Comparison of ENCODE assay signal across 20 cellular contexts in the genomic region with DNA sequence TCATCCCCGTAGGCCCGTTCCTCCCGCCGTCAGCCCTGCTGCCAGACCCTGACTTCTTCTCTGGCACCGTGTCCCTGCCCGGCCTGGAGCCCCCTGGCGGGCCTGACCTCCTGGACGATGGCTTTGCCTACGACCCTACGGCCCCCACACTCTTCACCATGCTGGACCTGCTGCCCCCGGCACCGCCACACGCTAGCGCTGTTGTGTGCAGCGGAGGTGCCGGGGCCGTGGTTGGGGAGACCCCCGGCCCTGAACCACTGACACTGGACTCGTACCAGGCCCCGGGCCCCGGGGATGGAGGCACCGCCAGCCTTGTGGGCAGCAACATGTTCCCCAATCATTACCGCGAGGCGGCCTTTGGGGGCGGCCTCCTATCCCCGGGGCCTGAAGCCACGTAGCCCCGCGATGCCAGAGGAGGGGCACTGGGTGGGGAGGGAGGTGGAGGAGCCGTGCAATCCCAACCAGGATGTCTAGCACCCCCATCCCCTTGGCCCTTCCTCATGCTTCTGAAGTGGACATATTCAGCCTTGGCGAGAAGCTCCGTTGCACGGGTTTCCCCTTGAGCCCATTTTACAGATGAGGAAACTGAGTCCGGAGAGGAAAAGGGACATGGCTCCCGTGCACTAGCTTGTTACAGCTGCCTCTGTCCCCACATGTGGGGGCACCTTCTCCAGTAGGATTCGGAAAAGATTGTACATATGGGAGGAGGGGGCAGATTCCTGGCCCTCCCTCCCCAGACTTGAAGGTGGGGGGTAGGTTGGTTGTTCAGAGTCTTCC. TPM values are rescaled to one million over a fixed set of nuclear protein-coding genes. Genes with fewer than 3 reads are reported as not detected.
DNase-seq lines count a peak whose midpoint lies in the region; ATAC-seq, FAIRE-seq and TF ChIP-seq lines count a peak whose summit lies in the region.
"Had no signal": no experiment of that assay in that cellular context is flagged by ENCODE, and none has a peak within 500 bp of the region (broad histone marks: within the 10 kb centered on the region; RNA-seq: fewer than 3 reads in every experiment).

No MANE protein-coding gene starts in this region.

- TF ChIP-seq POLR2A in A549 (IDR thresholded peaks at IDR 0.05; ENCODE audit: low read length) = no peak

- peaks cover 67% of the 10 kb centered on the region for H3K36me3 Mint-ChIP-seq in CD4-positive, alpha-beta T cell (ENCODE audit: low read depth)
- peaks cover 38% of the 10 kb centered on the region for H3K36me3 Mint-ChIP-seq in activated CD8-positive, alpha-beta T cell treated with anti-CD3 and anti-CD28 coated beads, Interleukin-2, amount 10 ng/mL, durations not matched to agents 7 days and 5 days (ENCODE audit: low read depth)
- peaks cover 5 to 36% of the 10 kb centered on the region in 2 donors for H3K36me3 Mint-ChIP-seq in naive B cell

- no peak overlapping the region for H3K4me3 ChIP-seq in A549

- no peak overlapping the region for H3K27ac ChIP-seq in A549
- no peak overlapping the region for H3K27ac ChIP-seq in CD4-positive, alpha-beta T cell (ENCODE audit: low read depth, low read length)

- CTCF ChIA-PET in A549 (lab: Yijun Ruan, JAX) = interaction anchor here (0.6 to 10.8 kb wide), 4 partner anchors 16 to 448 kb away, joined by 3 to 152 read pairs (median 4); no protein-coding TSS in a partner anchor
- CTCF ChIA-PET in CD4-positive, alpha-beta T cell (lab: Charles Lee) = interaction anchor here (0.6 to 1.5 kb wide), 2 partner anchors 21 to 427 kb away, joined by 3 to 6 read pairs; no protein-coding TSS in a partner anchor
- CTCF ChIA-PET in activated CD8-positive, alpha-beta T cell treated with anti-CD3 and anti-CD28 coated beads, Interleukin-2, amount 10 ng/mL, durations not matched to agents 7 days and 5 days (lab: Charles Lee) = interaction anchor here (2.0 to 2.8 kb wide), 3 partner anchors 21 to 83 kb away, joined by 5 to 24 read pairs (median 13); a partner anchor contains a TSS

- no peak for TF ChIP-seq EP300 in A549 (IDR thresholded peaks at IDR 0.05)

- TF ChIP-seq RAD21 in A549 (conservative IDR thresholded peaks at IDR 0.05 in 1 of 2, IDR thresholded peaks at IDR 0.05 in 1 of 2) = no peak

- peak overlapping the region; percentile 67 for H3K27ac Mint-ChIP-seq in CD4-positive, alpha-beta T cell
- peak overlapping the region; percentile 63 for H3K27ac Mint-ChIP-seq in activated CD8-positive, alpha-beta T cell treated with anti-CD3 and anti-CD28 coated beads, Interleukin-2, amount 10 ng/mL, durations not matched to agents 7 days and 5 days
- H3K27ac Mint-ChIP-seq in naive B cell = peak overlapping the region in 2 of 6 donors; percentile 38 to 92

- intact Hi-C loops in CD4-positive, alpha-beta T cell (cut with DNase I, micrococcal nuclease) = loop anchor here in 1 of 2 experiments (2.0 kb wide), 2 partner anchors 41 to 143 kb away; a partner anchor contains a TSS

- peaks cover 11% of the 10 kb centered on the region for H3K4me1 ChIP-seq in A549

- no peaks in the 10 kb centered on the region for H3K9me3 ChIP-seq in A549
- H3K9me3 ChIP-seq in CD4-positive, alpha-beta T cell (ENCODE audit: control insufficient read depth, low read length) = no peaks in the 10 kb centered on the region
- H3K9me3 ChIP-seq: uterus had no signal

- no peaks in the 10 kb centered on the region for H3K27me3 ChIP-seq in CD4-positive, alpha-beta T cell (ENCODE audit: control insufficient read depth, insufficient read depth, low read length)
- H3K27me3 ChIP-seq: uterus had no signal

- WGBS in A549 (ENCODE audit: missing lambda C conversion rate) = 93% methylated on average over 33 of the region's 37 CpGs

- H3K4me1 Mint-ChIP-seq in CD4-positive, alpha-beta T cell (ENCODE audit: low read depth) = peaks cover 34% of the 10 kb centered on the region
- H3K4me1 Mint-ChIP-seq in activated CD8-positive, alpha-beta T cell treated with anti-CD3 and anti-CD28 coated beads, Interleukin-2, amount 10 ng/mL, durations not matched to agents 7 days and 5 days (ENCODE audit: low read depth) = peaks cover 28% of the 10 kb centered on the region
- peaks cover 34 to 41% (median 40%) of the 10 kb centered on the region in 3 donors for H3K4me1 Mint-ChIP-seq in naive B cell

- no peak for TF ChIP-seq CTCF in A549 (IDR thresholded peaks at IDR 0.05)
- no peak for TF ChIP-seq CTCF in CD4-positive, alpha-beta T cell (IDR thresholded peaks at IDR 0.05)

- H3K4me2 ChIP-seq in A549 = no peak overlapping the region

- peak overlapping the region; percentile 70 for H3K4me3 Mint-ChIP-seq in CD4-positive, alpha-beta T cell
- H3K4me3 Mint-ChIP-seq in activated CD8-positive, alpha-beta T cell treated with anti-CD3 and anti-CD28 coated beads, Interleukin-2, amount 10 ng/mL, durations not matched to agents 7 days and 5 days = peak overlapping the region; percentile 51
- H3K4me3 Mint-ChIP-seq in naive B cell = peak overlapping the region; percentile 38 to 100 (median 83)

- no peaks in the 10 kb centered on the region for H3K27me3 Mint-ChIP-seq in CD4-positive, alpha-beta T cell
- no peaks in the 10 kb centered on the region for H3K27me3 Mint-ChIP-seq in activated CD8-positive, alpha-beta T cell treated with anti-CD3 and anti-CD28 coated beads, Interleukin-2, amount 10 ng/mL, durations not matched to agents 7 days and 5 days (ENCODE audit: low read depth)
- no peaks in the 10 kb centered on the region for H3K27me3 Mint-ChIP-seq in naive B cell

- no peak for ATAC-seq in A549
- no peak for ATAC-seq in CD4-positive, alpha-beta T cell (ENCODE audit: poor library complexity)
- ATAC-seq in activated CD8-positive, alpha-beta T cell treated with anti-CD3 and anti-CD28 coated beads, Interleukin-2, amount 10 ng/mL, durations not matched to agents 7 days and 5 days = no peak
- ATAC-seq in naive B cell (ENCODE audit: low read depth in 2 of 2) = no peak
- no peak for ATAC-seq in HG03565 (IDR thresholded peaks at IDR 0.05; ENCODE audit: unreplicated experiment)
- ATAC-seq in esophagus mucosa = no peak
- ATAC-seq in GM18907 (IDR thresholded peaks at IDR 0.05; ENCODE audit: unreplicated experiment) = no peak
- no peak for ATAC-seq in HG02610 (IDR thresholded peaks at IDR 0.05; ENCODE audit: unreplicated experiment)

- DNase-seq in A549 (ENCODE audit: low read depth in 1 of 2, low spot score in 1 of 2) (no peak), naive B cell (no peak)
- no peak for DNase-seq in CD4-positive, alpha-beta T cell
- DNase-seq in activated CD8-positive, alpha-beta T cell treated with anti-CD3 and anti-CD28 coated beads, Interleukin-2, amount 10 ng/mL, durations not matched to agents 7 days and 5 days = no peak
- DNase-seq: activated CD4-positive, CD25-positive, alpha-beta regulatory T cell treated with anti-CD3 and anti-CD28 coated beads, Interleukin-2, amount 50 U/mL, for 72 hours; activated gamma-delta T cell treated with Interleukin-2 at 50 U/mL for 16 hours; KG1; NCI-H1436; NCI-H510A; OCI-M1; stimulated activated CD8-positive, alpha-beta memory T cell treated with anti-CD3 and anti-CD28 coated beads, Interleukin-4, amount 100 ng/mL, for 48 hours; uterus had no signal

- no peaks in the 10 kb centered on the region for H3K9me3 Mint-ChIP-seq in CD4-positive, alpha-beta T cell
- H3K9me3 Mint-ChIP-seq in activated CD8-positive, alpha-beta T cell treated with anti-CD3 and anti-CD28 coated beads, Interleukin-2, amount 10 ng/mL, durations not matched to agents 7 days and 5 days (ENCODE audit: insufficient read depth) = no peaks in the 10 kb centered on the region
- H3K9me3 Mint-ChIP-seq in naive B cell = peaks cover 0 to 4% (median 0%) of the 10 kb centered on the region in 7 donors

- POLR2A ChIA-PET in A549 (lab: Yijun Ruan, JAX) = interaction anchor here (1.1 to 2.3 kb wide), 4 partner anchors 31 to 83 kb away, joined by 3 to 12 read pairs (median 6); a partner anchor contains a TSS
- POLR2A ChIA-PET in CD4-positive, alpha-beta T cell (lab: Charles Lee) = interaction anchor here (0.7 to 3.3 kb wide), 5 partner anchors 11 to 65 kb away, joined by 3 to 24 read pairs (median 5); a partner anchor contains a TSS
- POLR2A ChIA-PET in activated CD8-positive, alpha-beta T cell treated with anti-CD3 and anti-CD28 coated beads, Interleukin-2, amount 10 ng/mL, durations not matched to agents 7 days and 5 days (lab: Charles Lee) = interaction anchor here (2.7 kb wide), 1 partner anchor 37 kb away, joined by 26 read pairs; a partner anchor contains a TSS

- FAIRE-seq in A549 (lab: Jason Lieb, UNC) = no peak
- FAIRE-seq: endothelial cell of umbilical vein, G401.6, GM19239, islet of Langerhans had no signal

RNA-seq across cellular contexts. Expression of a gene that starts 1.3 kb away (rescaled TPM):
- polyA plus RNA-seq in A549 (2011; rRNA removed) (30.7 and 39.0 TPM in 2 replicates), A549 (2017; fragmentation: RNase III; extraction: RNeasy Plus Mini Kit Qiagen cat#74134 plus additional on column Dnase treatment) (74.8 to 93.7 TPM (median 86.4 TPM) in 3 replicates), naive B cell (ENCODE audit: low read depth in 6 of 6) (10 to 100 TPM in 2 of 6 donors, 1 to 10 TPM in 4; 6.5 to 30.2 (median 9.7) TPM)
- polyA plus RNA-seq in A549 (2012; cell fraction: cytosol; rRNA removed) = 38.3 and 40.7 TPM in 2 replicates
- polyA plus RNA-seq in A549 (2012; cell fraction: nucleus; rRNA removed) = 229 and 279 TPM in 2 replicates
- polyA minus RNA-seq in A549 (2011; rRNA and poly(A)+ RNA removed) = 36.0 and 38.2 TPM in 2 replicates
- total RNA-seq in CD4-positive, alpha-beta T cell = 100 to 1,000 TPM; 152 to 154 TPM
- 10 to 100 TPM; 82.5 to 94.5 TPM for total RNA-seq in activated CD8-positive, alpha-beta T cell treated with anti-CD3 and anti-CD28 coated beads, Interleukin-2, amount 10 ng/mL, durations not matched to agents 7 days and 5 days
- 30.8 TPM for total RNA-seq in esophagus mucosa

RNA-seq across cellular contexts. Expression of a gene that starts 36.3 kb away (rescaled TPM):
- polyA plus RNA-seq in A549 (2011; rRNA removed) (7.5 and 8.1 TPM in 2 replicates), A549 (2017; fragmentation: RNase III; extraction: RNeasy Plus Mini Kit Qiagen cat#74134 plus additional on column Dnase treatment) (9.6 to 15.1 TPM (median 9.6 TPM) in 3 replicates), naive B cell (ENCODE audit: low read depth in 6 of 6) (10 to 100 TPM; 29.8 to 72.6 (median 64.7) TPM)
- 21.2 and 28.8 TPM in 2 replicates for polyA plus RNA-seq in A549 (2012; cell fraction: cytosol; rRNA removed)
- polyA plus RNA-seq in A549 (2012; cell fraction: nucleus; rRNA removed) = 35.3 and 41.2 TPM in 2 replicates
- 9.0 and 11.3 TPM in 2 replicates for polyA minus RNA-seq in A549 (2011; rRNA and poly(A)+ RNA removed)
- 10 to 100 TPM; 91.6 to 92.5 TPM for total RNA-seq in CD4-positive, alpha-beta T cell
- total RNA-seq in activated CD8-positive, alpha-beta T cell treated with anti-CD3 and anti-CD28 coated beads, Interleukin-2, amount 10 ng/mL, durations not matched to agents 7 days and 5 days = 10 to 100 TPM in 1 of 2 experiments, 1 to 10 TPM in 1; 8.7 to 10.2 TPM
- 6.6 TPM for total RNA-seq in esophagus mucosa

RNA-seq across cellular contexts. Expression of a gene that starts 38.7 kb away (rescaled TPM):
- 0.25 and 0.34 TPM in 2 replicates for polyA plus RNA-seq in A549 (2011; rRNA removed)
- polyA plus RNA-seq in A549 (2012; cell fraction: cytosol; rRNA removed) = 2.7 and 3.7 TPM in 2 replicates
- polyA plus RNA-seq in A549 (2012; cell fraction: nucleus; rRNA removed) = 4.6 and 8.2 TPM in 2 replicates
- polyA plus RNA-seq in A549 (2017; fragmentation: RNase III; extraction: RNeasy Plus Mini Kit Qiagen cat#74134 plus additional on column Dnase treatment) = 2.7 to 3.6 TPM (median 3.4 TPM) in 3 replicates
- 0.50 and 0.73 TPM in 2 replicates for polyA minus RNA-seq in A549 (2011; rRNA and poly(A)+ RNA removed)
- total RNA-seq in CD4-positive, alpha-beta T cell = 1 to 10 TPM; 2.0 to 2.4 TPM
- total RNA-seq in activated CD8-positive, alpha-beta T cell treated with anti-CD3 and anti-CD28 coated beads, Interleukin-2, amount 10 ng/mL, durations not matched to agents 7 days and 5 days = 1 to 10 TPM; 6.2 to 6.3 TPM
- polyA plus RNA-seq in naive B cell (ENCODE audit: low read depth in 6 of 6) = 10 to 100 TPM in 5 of 6 donors, 1 to 10 TPM in 1; 7.2 to 35.9 (median 13.7) TPM
- total RNA-seq in esophagus mucosa = 8.1 TPM

RNA-seq across cellular contexts. Expression of a gene that starts 41.5 kb away (rescaled TPM):
- polyA plus RNA-seq in A549 (2011; rRNA removed) (42.2 and 49.2 TPM in 2 replicates), A549 (2017; fragmentation: RNase III; extraction: RNeasy Plus Mini Kit Qiagen cat#74134 plus additional on column Dnase treatment) (75.3 to 86.0 TPM (median 79.4 TPM) in 3 replicates), naive B cell (ENCODE audit: low read depth in 6 of 6) (100 to 1,000 TPM in 4 of 6 donors, 10 to 100 TPM in 2; 86.8 to 138 (median 102) TPM)
- 86.7 and 115 TPM in 2 replicates for polyA plus RNA-seq in A549 (2012; cell fraction: cytosol; rRNA removed)
- polyA plus RNA-seq in A549 (2012; cell fraction: nucleus; rRNA removed) = 97.2 and 109 TPM in 2 replicates
- 23.2 and 33.1 TPM in 2 replicates for polyA minus RNA-seq in A549 (2011; rRNA and poly(A)+ RNA removed)
- 1 to 10 TPM; 4.0 to 4.8 TPM for total RNA-seq in CD4-positive, alpha-beta T cell
- total RNA-seq in activated CD8-positive, alpha-beta T cell treated with anti-CD3 and anti-CD28 coated beads, Interleukin-2, amount 10 ng/mL, durations not matched to agents 7 days and 5 days = 10 to 100 TPM; 30.2 to 31.7 TPM
- 18.7 TPM for total RNA-seq in esophagus mucosa

RNA-seq across cellular contexts. Expression of a gene that starts 55.4 kb away (rescaled TPM):
- polyA plus RNA-seq in A549 (2011; rRNA removed) (7.6 and 9.1 TPM in 2 replicates), A549 (2017; fragmentation: RNase III; extraction: RNeasy Plus Mini Kit Qiagen cat#74134 plus additional on column Dnase treatment) (18.7 to 21.9 TPM (median 21.8 TPM) in 3 replicates), naive B cell (ENCODE audit: low read depth in 6 of 6) (1 to 10 TPM in 1 of 6 donors, under 1 TPM in 4, not detected in 1; 0.20 to 1.4 (median 0.32) TPM)
- 22.2 and 27.1 TPM in 2 replicates for polyA plus RNA-seq in A549 (2012; cell fraction: cytosol; rRNA removed)
- polyA plus RNA-seq in A549 (2012; cell fraction: nucleus; rRNA removed) = 48.6 and 55.2 TPM in 2 replicates
- polyA minus RNA-seq in A549 (2011; rRNA and poly(A)+ RNA removed) = 15.4 and 15.8 TPM in 2 replicates
- total RNA-seq in CD4-positive, alpha-beta T cell = 10 to 100 TPM; 17.2 to 19.6 TPM
- total RNA-seq in activated CD8-positive, alpha-beta T cell treated with anti-CD3 and anti-CD28 coated beads, Interleukin-2, amount 10 ng/mL, durations not matched to agents 7 days and 5 days = 10 to 100 TPM; 28.3 to 29.2 TPM
- total RNA-seq in esophagus mucosa = 24.2 TPM

Comparison
In these comparisons a context has a peak if more than half of its experiments do, and no peak if none do; other contexts are left out.
1. RNA of a gene that starts 36.3 kb away (total RNA-seq): 91.6 to 92.5 TPM in CD4-positive, alpha-beta T cell; 8.7 to 10.2 TPM in activated CD8-positive, alpha-beta T cell treated with anti-CD3 and anti-CD28 coated beads, Interleukin-2, amount 10 ng/mL, durations not matched to agents 7 days and 5 days and 6.6 TPM in esophagus mucosa (single experiment); every median in the first group is over 4 times any median in the second.
2. Peak in every context shown above with its lines, with median percentiles within 50 percentile points of each other: H3K4me3 Mint-ChIP-seq.